ENCODE assay signal across 2 cellular contexts in genomic region chr3:138649134-138649533, GRCh38.
TF ChIP-seq lines count a peak whose summit lies in the region.

No MANE protein-coding gene starts in this region.

TF ChIP-seq in A549, 52 proteins besides CTCF, POLR2A, EP300 and RAD21:
- TF ChIP-seq ZFP36 (IDR thresholded peaks at IDR 0.05; ENCODE audit: borderline replicate concordance, partially characterized antibody) (peak; percentile 24), ZSCAN20 (CRISPR knock-in tag; IDR thresholded peaks at IDR 0.05) (no peak), MAX (IDR thresholded peaks at IDR 0.05) (no peak), KDM1A (IDR thresholded peaks at IDR 0.05; ENCODE audit: low read depth) (no peak)

TF ChIP-seq in K562, 482 proteins besides CTCF, POLR2A, EP300 and RAD21:
- no peak for TF ChIP-seq SFPQ (IDR thresholded peaks at IDR 0.05; ENCODE audit: low read depth, low read length)
- TF ChIP-seq CBX3 (IDR thresholded peaks at IDR 0.05; ENCODE audit: borderline replicate concordance in 1 of 2, low read length in 2 of 2) = peak in 1 of 2 experiments; percentile 12; a peak in 1 of 3 replicates
- no peak for TF ChIP-seq ZNF398 (CRISPR knock-in tag; IDR thresholded peaks at IDR 0.05)
- TF ChIP-seq ZNF212 (CRISPR knock-in tag; IDR thresholded peaks at IDR 0.05) = no peak
- TF ChIP-seq POLR2AphosphoS2 (IDR thresholded peaks at IDR 0.05; ENCODE audit: low read length) = 0 out of 2 replicates have a peak, but pooled peaks have one; percentile 38
- TF ChIP-seq E2F6 (IDR thresholded peaks at IDR 0.05; ENCODE audit: borderline replicate concordance in 1 of 2, extremely low read depth in 1 of 2, insufficient read depth in 1 of 2, insufficient read length in 1 of 2, low read depth in 1 of 2, low read length in 1 of 2, poor library complexity in 1 of 2, severe bottlenecking in 1 of 2) = peak in 1 of 2 experiments; percentile 8
- TF ChIP-seq POLR2G (IDR thresholded peaks at IDR 0.05; ENCODE audit: low read depth, low read length) = peak; percentile 63
- TF ChIP-seq RBM22 (IDR thresholded peaks at IDR 0.05; ENCODE audit: low read depth, low read length, poor library complexity, severe bottlenecking) = peak; percentile 88
